20 cellular contexts compared by ENCODE assay signal in genomic region chr2:128526455-128526976, GRCh38.
"Had no signal": no experiment of that assay in that cellular context is flagged by ENCODE, and none has a peak within 500 bp of the region (broad histone marks: within the 10 kb centered on the region; RNA-seq: fewer than 3 reads in every experiment).

No MANE protein-coding gene starts in this region.

- H3K27ac Mint-ChIP-seq: activated naive CD8-positive, alpha-beta T cell treated with anti-CD3 and anti-CD28 coated beads for 36 hours; activated T-cell treated with anti-CD3 and anti-CD28 coated beads, Interleukin-2, amount 50 U/mL, for 24 hours; activated T-helper 2 cell treated with anti-CD3 and anti-CD28 coated beads, Interferon-gamma antibody, Interleukin-2, Interleukin-4, amounts not matched to agents 10 μg/mL and 5 μg/mL and 100 μg/mL, durations not matched to agents 14 hours and 24 hours and 36 hours; memory B cell; WTC11 had no signal

- H3K36me3 Mint-ChIP-seq: activated naive CD8-positive, alpha-beta T cell treated with anti-CD3 and anti-CD28 coated beads for 36 hours; WTC11 had no signal

- H3K4me1 ChIP-seq: heart right ventricle, upper lobe of right lung had no signal

- H3K4me1 Mint-ChIP-seq: activated naive CD8-positive, alpha-beta T cell treated with anti-CD3 and anti-CD28 coated beads for 36 hours; memory B cell had no signal

- H3K4me3 Mint-ChIP-seq: activated naive CD8-positive, alpha-beta T cell treated with anti-CD3 and anti-CD28 coated beads for 36 hours; activated T-cell treated with anti-CD3 and anti-CD28 coated beads, Interleukin-2, amount 50 U/mL, for 24 hours; memory B cell; naive B cell; WTC11 had no signal

- H3K4me3 ChIP-seq: coronary artery, heart right ventricle, spleen, upper lobe of right lung had no signal

- H3K27me3 ChIP-seq: heart right ventricle, spleen, upper lobe of right lung had no signal

- H3K36me3 ChIP-seq: heart right ventricle, spleen, upper lobe of right lung had no signal

- ATAC-seq: heart right ventricle, left colon, upper lobe of right lung, WTC11 had no signal

- H3K9me3 ChIP-seq: heart right ventricle, upper lobe of right lung had no signal

- H3K9me3 Mint-ChIP-seq: activated naive CD8-positive, alpha-beta T cell treated with anti-CD3 and anti-CD28 coated beads for 36 hours; activated T-cell treated with anti-CD3 and anti-CD28 coated beads, Interleukin-2, amount 50 U/mL, for 24 hours had no signal

- H3K27ac ChIP-seq: coronary artery, epithelial cell of prostate, heart right ventricle, spleen, upper lobe of right lung had no signal

- DNase-seq: activated CD8-positive, alpha-beta memory T cell treated with anti-CD3 and anti-CD28 coated beads for 24 hours; activated CD8-positive, alpha-beta memory T cell treated with anti-CD3 and anti-CD28 coated beads, Interleukin-2, amount 50 U/mL, for 4 hours; activated naive CD4-positive, alpha-beta T cell treated with Interleukin-2 at 50 U/mL for 16 hours; activated naive CD8-positive, alpha-beta T cell treated with anti-CD3 and anti-CD28 coated beads for 36 hours; activated T-cell treated with anti-CD3 and anti-CD28 coated beads, Interleukin-2, amount 50 U/mL, for 24 hours; cerebellar nuclear complex; heart right ventricle; left colon; naive B cell; retina; spleen; stimulated activated CD4-positive, alpha-beta T cell treated with anti-CD3 and anti-CD28 coated beads, Interleukin-4, amount 100 ng/mL, for 1 hour; stimulated activated naive CD4-positive, alpha-beta T cell treated with Interleukin-2 at 50 U/mL for 16 hours; T-helper 1 cell; upper lobe of right lung had no signal
